Comparison of ENCODE assay signal across 24 cellular contexts in the genomic region with DNA sequence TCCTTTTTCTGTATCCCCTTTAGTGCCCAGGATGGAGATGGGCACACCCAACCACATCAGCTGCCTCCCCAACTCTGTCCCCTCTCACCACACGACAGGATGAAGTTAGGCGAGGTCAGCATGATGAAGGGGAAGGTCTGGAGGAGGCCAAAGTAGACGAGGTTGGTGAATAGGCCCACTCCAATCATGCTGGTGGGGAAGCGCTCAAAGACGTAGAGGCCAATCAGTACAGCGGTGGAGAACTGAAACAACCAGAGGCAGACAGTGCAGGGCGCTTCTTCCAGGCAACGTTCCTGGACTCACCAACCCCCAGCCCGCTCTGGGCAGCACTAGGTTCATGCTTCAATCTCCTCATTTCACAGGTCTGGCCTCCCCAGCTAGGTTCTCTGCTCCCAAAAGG. TPM values are rescaled to one million over a fixed set of nuclear protein-coding genes. Genes with fewer than 3 reads are reported as not detected.
DNase-seq lines count a peak whose midpoint lies in the region; ATAC-seq and TF ChIP-seq lines count a peak whose summit lies in the region.
"Had no signal": no experiment of that assay in that cellular context is flagged by ENCODE, and none has a peak within 500 bp of the region (broad histone marks: within the 10 kb centered on the region; RNA-seq: fewer than 3 reads in every experiment).

No MANE protein-coding gene starts in this region.

- H3K4me1 ChIP-seq in naive thymus-derived CD4-positive, alpha-beta T cell (ENCODE audit: control insufficient read depth in 2 of 2, insufficient read depth in 2 of 2, low read length in 2 of 2), result peaks cover 19 to 21% of the 10 kb centered on the region in 2 donors
- peaks cover 14% of the 10 kb centered on the region for H3K4me1 ChIP-seq in upper lobe of right lung

- H3K4me3 ChIP-seq in naive thymus-derived CD4-positive, alpha-beta T cell (ENCODE audit: low read length), result no peak overlapping the region
- H3K4me3 ChIP-seq in upper lobe of right lung, result no peak overlapping the region
- H3K4me3 ChIP-seq: breast epithelium, GM12878, GM23248, left lung, mucosa of descending colon had no signal

- ATAC-seq in naive thymus-derived CD4-positive, alpha-beta T cell, result no peak
- ATAC-seq in upper lobe of right lung, result no peak
- ATAC-seq in activated CD4-positive, CD25-positive, alpha-beta regulatory T cell treated with anti-CD3 and anti-CD28 coated beads, Interleukin-2, amount 50 U/mL, for 24 hours, result no peak
- ATAC-seq: GM12878, left lung, mucosa of descending colon had no signal

- intact Hi-C loops in activated T-helper 1 cell treated with anti-CD3 and anti-CD28 coated beads, Interleukin-12 subunit alpha, Interleukin-12 subunit beta, Interleukin-2, Interleukin-4 antibody, amounts not matched to agents 30 ng/mL and 10 ng/mL and 1 ng/mL, durations not matched to agents 14 hours and 24 hours and 36 hours (cut with micrococcal nuclease), result no loop called here
- intact Hi-C loops in naive thymus-derived CD4-positive, alpha-beta T cell (cut with micrococcal nuclease), result loop anchor here (10.0 kb wide), 3 partner anchors 343 to 1167 kb away; partner anchors contain the start of genes FAM136A (in 1 of the 2), GMCL1 (in 1 of the 2) and ZNF638 (in 1 of the 2)
- intact Hi-C loops in upper lobe of right lung (cut with DNase I), result no loop called here

- H3K9me3 Mint-ChIP-seq in activated naive CD8-positive, alpha-beta T cell (ENCODE audit: low read depth), result no peaks in the 10 kb centered on the region
- H3K9me3 Mint-ChIP-seq in activated naive CD8-positive, alpha-beta T cell treated with anti-CD3 and anti-CD28 coated beads for 36 hours, result no peaks in the 10 kb centered on the region
- no peaks in the 10 kb centered on the region for H3K9me3 Mint-ChIP-seq in activated T-helper 1 cell treated with anti-CD3 and anti-CD28 coated beads, Interleukin-12 subunit alpha, Interleukin-12 subunit beta, Interleukin-2, Interleukin-4 antibody, amounts not matched to agents 30 ng/mL and 10 ng/mL and 1 ng/mL, durations not matched to agents 14 hours and 24 hours and 36 hours
- H3K9me3 Mint-ChIP-seq in naive thymus-derived CD4-positive, alpha-beta T cell, result no peaks in the 10 kb centered on the region
- H3K9me3 Mint-ChIP-seq: dendritic cell treated with granulocyte-macrophage colony-stimulating factor and Interleukin-4, amounts not matched to agents 40 ng/mL and 50 ng/mL, for 4 days had no signal

- no peak for DNase-seq in activated naive CD8-positive, alpha-beta T cell treated with anti-CD3 and anti-CD28 coated beads for 36 hours
- DNase-seq in activated T-helper 1 cell treated with anti-CD3 and anti-CD28 coated beads, Interleukin-12 subunit alpha, Interleukin-12 subunit beta, Interleukin-2, Interleukin-4 antibody, amounts not matched to agents 30 ng/mL and 10 ng/mL and 1 ng/mL, durations not matched to agents 14 hours and 24 hours and 36 hours (ENCODE audit: low spot score), result no peak
- DNase-seq in naive thymus-derived CD4-positive, alpha-beta T cell, result no peak
- DNase-seq in upper lobe of right lung (peak; percentile 29), NCI-H748 (lab: John Stamatoyannopoulos, UW; ENCODE audit: unreplicated experiment) (no peak), NOMO-1 (lab: John Stamatoyannopoulos, UW; ENCODE audit: unreplicated experiment in 2 of 2) (no peak)
- DNase-seq: ACHN; DMS153; GF-D8; GM23248; left lung; mucosa of descending colon; NCI-H2029 treated with DMSO at 0.1 percent for 48 hours; NCI-H345; nucleus accumbens; SHP77; stimulated activated CD8-positive, alpha-beta memory T cell treated with anti-CD3 and anti-CD28 coated beads, Interleukin-4, amount 100 ng/mL, for 48 hours had no signal

- H3K9me3 ChIP-seq in naive thymus-derived CD4-positive, alpha-beta T cell (ENCODE audit: control insufficient read depth in 2 of 3, low read length in 3 of 3), result no peaks in the 10 kb centered on the region
- H3K9me3 ChIP-seq in upper lobe of right lung, result no peaks in the 10 kb centered on the region
- H3K9me3 ChIP-seq: breast epithelium, left lung, mucosa of descending colon had no signal

- H3K36me3 ChIP-seq in naive thymus-derived CD4-positive, alpha-beta T cell (ENCODE audit: control insufficient read depth in 2 of 3, insufficient read depth in 3 of 3, low read length in 3 of 3), result peaks cover 15 to 56% (median 22%) of the 10 kb centered on the region in 3 experiments
- peaks cover 52% of the 10 kb centered on the region for H3K36me3 ChIP-seq in upper lobe of right lung
- H3K36me3 ChIP-seq: breast epithelium had no signal

- peak overlapping the region; percentile 46 for H3K27ac Mint-ChIP-seq in activated naive CD8-positive, alpha-beta T cell
- H3K27ac Mint-ChIP-seq in activated naive CD8-positive, alpha-beta T cell treated with anti-CD3 and anti-CD28 coated beads for 36 hours, result no peak overlapping the region
- peak overlapping the region; percentile 48 for H3K27ac Mint-ChIP-seq in activated T-helper 1 cell treated with anti-CD3 and anti-CD28 coated beads, Interleukin-12 subunit alpha, Interleukin-12 subunit beta, Interleukin-2, Interleukin-4 antibody, amounts not matched to agents 30 ng/mL and 10 ng/mL and 1 ng/mL, durations not matched to agents 14 hours and 24 hours and 36 hours
- H3K27ac Mint-ChIP-seq in naive thymus-derived CD4-positive, alpha-beta T cell, result peak overlapping the region in 6 of 9 donors; percentile 7 to 82 (median 61)
- H3K27ac Mint-ChIP-seq: dendritic cell treated with granulocyte-macrophage colony-stimulating factor and Interleukin-4, amounts not matched to agents 40 ng/mL and 50 ng/mL, for 4 days had no signal

- H3K36me3 Mint-ChIP-seq in activated naive CD8-positive, alpha-beta T cell, result peaks cover 2% of the 10 kb centered on the region
- H3K36me3 Mint-ChIP-seq in activated naive CD8-positive, alpha-beta T cell treated with anti-CD3 and anti-CD28 coated beads for 36 hours, result peaks cover 19% of the 10 kb centered on the region
- peaks cover 32% of the 10 kb centered on the region for H3K36me3 Mint-ChIP-seq in activated T-helper 1 cell treated with anti-CD3 and anti-CD28 coated beads, Interleukin-12 subunit alpha, Interleukin-12 subunit beta, Interleukin-2, Interleukin-4 antibody, amounts not matched to agents 30 ng/mL and 10 ng/mL and 1 ng/mL, durations not matched to agents 14 hours and 24 hours and 36 hours (ENCODE audit: low read depth)
- peaks cover 0 to 32% (median 11%) of the 10 kb centered on the region in 5 donors for H3K36me3 Mint-ChIP-seq in naive thymus-derived CD4-positive, alpha-beta T cell

- CTCF ChIA-PET in naive thymus-derived CD4-positive, alpha-beta T cell (lab: Charles Lee), result no interaction called here

- peaks cover 28% of the 10 kb centered on the region for H3K4me1 Mint-ChIP-seq in activated naive CD8-positive, alpha-beta T cell (ENCODE audit: low read depth)
- peaks cover 20% of the 10 kb centered on the region for H3K4me1 Mint-ChIP-seq in activated naive CD8-positive, alpha-beta T cell treated with anti-CD3 and anti-CD28 coated beads for 36 hours
- peaks cover 33% of the 10 kb centered on the region for H3K4me1 Mint-ChIP-seq in activated T-helper 1 cell treated with anti-CD3 and anti-CD28 coated beads, Interleukin-12 subunit alpha, Interleukin-12 subunit beta, Interleukin-2, Interleukin-4 antibody, amounts not matched to agents 30 ng/mL and 10 ng/mL and 1 ng/mL, durations not matched to agents 14 hours and 24 hours and 36 hours (ENCODE audit: low read depth)
- peaks cover 20 to 41% (median 33%) of the 10 kb centered on the region in 7 donors for H3K4me1 Mint-ChIP-seq in naive thymus-derived CD4-positive, alpha-beta T cell

- TF ChIP-seq CTCF in upper lobe of right lung (IDR thresholded peaks at IDR 0.05), result no peak

- peak overlapping the region; percentile 59 for H3K4me3 Mint-ChIP-seq in activated naive CD8-positive, alpha-beta T cell
- no peak overlapping the region for H3K4me3 Mint-ChIP-seq in activated naive CD8-positive, alpha-beta T cell treated with anti-CD3 and anti-CD28 coated beads for 36 hours
- no peak overlapping the region for H3K4me3 Mint-ChIP-seq in activated T-helper 1 cell treated with anti-CD3 and anti-CD28 coated beads, Interleukin-12 subunit alpha, Interleukin-12 subunit beta, Interleukin-2, Interleukin-4 antibody, amounts not matched to agents 30 ng/mL and 10 ng/mL and 1 ng/mL, durations not matched to agents 14 hours and 24 hours and 36 hours
- H3K4me3 Mint-ChIP-seq in naive thymus-derived CD4-positive, alpha-beta T cell, result peak overlapping the region in 2 of 10 donors; percentile 39 to 48
- H3K4me3 Mint-ChIP-seq: dendritic cell treated with granulocyte-macrophage colony-stimulating factor and Interleukin-4, amounts not matched to agents 40 ng/mL and 50 ng/mL, for 4 days had no signal

- no peak overlapping the region for H3K27ac ChIP-seq in naive thymus-derived CD4-positive, alpha-beta T cell (ENCODE audit: low read depth, low read length)
- H3K27ac ChIP-seq in upper lobe of right lung, result no peak overlapping the region
- H3K27ac ChIP-seq: breast epithelium, C4-2B, GM23248, KMS-11, left lung had no signal

- H3K27me3 Mint-ChIP-seq in activated naive CD8-positive, alpha-beta T cell, result no peaks in the 10 kb centered on the region
- no peaks in the 10 kb centered on the region for H3K27me3 Mint-ChIP-seq in activated naive CD8-positive, alpha-beta T cell treated with anti-CD3 and anti-CD28 coated beads for 36 hours
- no peaks in the 10 kb centered on the region for H3K27me3 Mint-ChIP-seq in activated T-helper 1 cell treated with anti-CD3 and anti-CD28 coated beads, Interleukin-12 subunit alpha, Interleukin-12 subunit beta, Interleukin-2, Interleukin-4 antibody, amounts not matched to agents 30 ng/mL and 10 ng/mL and 1 ng/mL, durations not matched to agents 14 hours and 24 hours and 36 hours (ENCODE audit: insufficient read depth)
- H3K27me3 Mint-ChIP-seq in naive thymus-derived CD4-positive, alpha-beta T cell, result no peaks in the 10 kb centered on the region
- H3K27me3 Mint-ChIP-seq: dendritic cell treated with granulocyte-macrophage colony-stimulating factor and Interleukin-4, amounts not matched to agents 40 ng/mL and 50 ng/mL, for 4 days had no signal

- POLR2A ChIA-PET in naive thymus-derived CD4-positive, alpha-beta T cell (lab: Charles Lee), result interaction anchor here (1.8 kb wide), 1 partner anchor 80 kb away, joined by 4 read pairs; no protein-coding TSS in a partner anchor

- no peaks in the 10 kb centered on the region for H3K27me3 ChIP-seq in naive thymus-derived CD4-positive, alpha-beta T cell (ENCODE audit: control insufficient read depth in 2 of 2, insufficient read depth in 2 of 2, low read length in 2 of 2)
- H3K27me3 ChIP-seq in upper lobe of right lung, result no peaks in the 10 kb centered on the region
- H3K27me3 ChIP-seq: breast epithelium, left lung had no signal

RNA-seq across cellular contexts. Expression of gene TEX261, which starts 2.9 kb away (rescaled TPM):
- 10 to 100 TPM; 81.6 to 87.2 TPM for total RNA-seq in activated naive CD8-positive, alpha-beta T cell treated with anti-CD3 and anti-CD28 coated beads for 36 hours
- 89.4 and 97.4 TPM in 2 replicates for total RNA-seq in activated T-helper 1 cell treated with anti-CD3 and anti-CD28 coated beads, Interleukin-12 subunit alpha, Interleukin-12 subunit beta, Interleukin-2, Interleukin-4 antibody, amounts not matched to agents 30 ng/mL and 10 ng/mL and 1 ng/mL, durations not matched to agents 14 hours and 24 hours and 36 hours
- total RNA-seq in naive thymus-derived CD4-positive, alpha-beta T cell, result 10 to 100 TPM; 33.2 to 66.3 (median 56.4) TPM
- polyA plus RNA-seq in naive thymus-derived CD4-positive, alpha-beta T cell, result 10 to 100 TPM; 35.6 to 44.4 TPM
- total RNA-seq in upper lobe of right lung, result 63.1 TPM

RNA-seq across cellular contexts. Expression of gene ANKRD53, which starts 13.3 kb away (rescaled TPM):
- under 1 TPM; 0.21 to 0.38 TPM for total RNA-seq in activated naive CD8-positive, alpha-beta T cell treated with anti-CD3 and anti-CD28 coated beads for 36 hours
- total RNA-seq in activated T-helper 1 cell treated with anti-CD3 and anti-CD28 coated beads, Interleukin-12 subunit alpha, Interleukin-12 subunit beta, Interleukin-2, Interleukin-4 antibody, amounts not matched to agents 30 ng/mL and 10 ng/mL and 1 ng/mL, durations not matched to agents 14 hours and 24 hours and 36 hours, result not detected in 2 replicates
- total RNA-seq in naive thymus-derived CD4-positive, alpha-beta T cell, result 1 to 10 TPM in 1 of 5 experiments, under 1 TPM in 3, not detected in 1; 0.21 to 1.5 (median 0.63) TPM
- polyA plus RNA-seq in naive thymus-derived CD4-positive, alpha-beta T cell, result not detected
- 0.38 TPM for total RNA-seq in upper lobe of right lung
- total RNA-seq: GM12878, GM23248 had no signal

RNA-seq across cellular contexts. Expression of gene ATP6V1B1, which starts 56.0 kb away (rescaled TPM):
- not detected for total RNA-seq in activated naive CD8-positive, alpha-beta T cell treated with anti-CD3 and anti-CD28 coated beads for 36 hours
- not detected in 2 replicates for total RNA-seq in activated T-helper 1 cell treated with anti-CD3 and anti-CD28 coated beads, Interleukin-12 subunit alpha, Interleukin-12 subunit beta, Interleukin-2, Interleukin-4 antibody, amounts not matched to agents 30 ng/mL and 10 ng/mL and 1 ng/mL, durations not matched to agents 14 hours and 24 hours and 36 hours
- total RNA-seq in naive thymus-derived CD4-positive, alpha-beta T cell, result not detected
- polyA plus RNA-seq in naive thymus-derived CD4-positive, alpha-beta T cell, result not detected
- total RNA-seq in upper lobe of right lung, result 2.1 TPM
- total RNA-seq: GM12878, GM23248, mucosa of descending colon had no signal
- polyA plus RNA-seq: GM12878 had no signal

Comparison
In these comparisons a context has a peak if more than half of its experiments do, and no peak if none do; other contexts are left out.
1. intact Hi-C loops: an anchor here in naive thymus-derived CD4-positive, alpha-beta T cell (10.0 kb wide); none called in activated T-helper 1 cell treated with anti-CD3 and anti-CD28 coated beads, Interleukin-12 subunit alpha, Interleukin-12 subunit beta, Interleukin-2, Interleukin-4 antibody, amounts not matched to agents 30 ng/mL and 10 ng/mL and 1 ng/mL, durations not matched to agents 14 hours and 24 hours and 36 hours and upper lobe of right lung.